In genomic region chr15:89954541-89954940, GRCh38 we compare ENCODE assay signal across 3 cellular contexts.
A peak's percentile ranks its signal among the peaks of the same experiment; 100 is the strongest.
TF ChIP-seq lines count a peak whose summit lies in the region.

No MANE protein-coding gene starts in this region.

TF ChIP-seq in A549, 52 proteins besides CTCF, POLR2A, EP300 and RAD21:
- peak; percentile 85 for TF ChIP-seq MAFK (IDR thresholded peaks at IDR 0.05; ENCODE audit: partially characterized antibody)
- no peak for TF ChIP-seq KDM1A (IDR thresholded peaks at IDR 0.05; ENCODE audit: low read depth)

TF ChIP-seq in IMR-90, 13 proteins besides CTCF, POLR2A, EP300 and RAD21:
- TF ChIP-seq SMC3 (IDR thresholded peaks at IDR 0.05; ENCODE audit: low read depth, low read length) (no peak), MXI1 (IDR thresholded peaks at IDR 0.05; ENCODE audit: borderline replicate concordance, low read depth, low read length) (no peak), MAFK (IDR thresholded peaks at IDR 0.05; ENCODE audit: low read depth, low read length) (peak; percentile 62)

TF ChIP-seq in H1, 55 proteins besides CTCF, POLR2A, EP300 and RAD21:
- TF ChIP-seq MAFK (IDR thresholded peaks at IDR 0.05; ENCODE audit: low read depth, low read length) (peak; percentile 6; the same call in 1 of the 2 replicates), RBBP5 (IDR thresholded peaks at IDR 0.05; ENCODE audit: borderline replicate concordance, low read depth, low read length) (no peak)
TF ChIP-seq in H1: peak in this region for 1.
